Comparison of ENCODE assay signal across 20 cellular contexts in the genomic region with DNA sequence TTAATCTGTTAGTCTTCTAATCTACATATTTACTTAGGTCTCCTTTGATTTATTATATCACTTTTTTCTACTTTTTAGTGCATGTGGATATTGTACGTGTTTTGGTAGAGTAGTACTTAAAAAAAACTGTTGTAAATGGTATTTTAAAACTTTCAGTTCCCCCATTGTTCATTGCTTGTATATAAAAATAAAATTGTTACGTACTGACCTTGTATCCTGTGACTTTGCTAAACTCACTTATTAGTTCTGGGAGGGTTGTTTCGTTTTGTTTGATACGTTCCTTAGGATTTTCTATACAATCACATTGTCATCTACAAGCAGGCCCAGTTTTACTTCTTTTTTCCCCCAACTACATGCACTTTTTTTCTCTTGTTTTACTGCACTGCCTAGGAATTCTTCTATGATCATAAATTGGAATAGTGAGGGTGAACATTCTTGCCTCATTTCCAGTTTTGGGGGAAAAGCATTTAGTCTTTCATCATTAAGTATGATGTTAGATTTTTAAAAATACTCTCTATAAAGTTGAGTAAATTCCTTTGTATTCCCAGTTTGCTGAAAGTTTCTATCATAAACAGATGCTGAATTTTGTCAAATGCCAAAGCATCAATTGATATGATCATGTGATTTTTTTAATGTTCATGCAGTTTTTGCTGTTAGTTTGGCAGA. TPM values are rescaled to one million over a fixed set of nuclear protein-coding genes. Genes with fewer than 3 reads are reported as not detected.
"Had no signal": no experiment of that assay in that cellular context is flagged by ENCODE, and none has a peak within 500 bp of the region (broad histone marks: within the 10 kb centered on the region; RNA-seq: fewer than 3 reads in every experiment).

No MANE protein-coding gene starts in this region.

- DNase-seq: activated B cell treated with CpG ODN at 0.5 μM for 24 hours; activated CD4-positive, alpha-beta T cell treated with anti-CD3 and anti-CD28 coated beads for 48 hours; activated CD8-positive, alpha-beta T cell treated with anti-CD3 and anti-CD28 coated beads for 36 hours; activated naive CD4-positive, alpha-beta T cell treated with Interleukin-2 at 50 U/mL for 16 hours; activated T-cell treated with anti-CD3 and anti-CD28 coated beads, Interleukin-2, amount 50 U/mL, for 1 hour; anterior cingulate cortex; brain microvascular endothelial cell; central memory CD4-positive, alpha-beta T cell; erythroblast; left ventricle myocardium superior; naive B cell; stimulated activated CD4-positive, alpha-beta T cell treated with anti-CD3 and anti-CD28 coated beads, Interleukin-2, amount 100 ng/mL, for 24 hours; stimulated activated naive CD8-positive, alpha-beta T cell treated with anti-CD3 and anti-CD28 coated beads, Interleukin-15, Interleukin-2, amounts not matched to agents 100 U/mL and 50 U/mL, for 24 hours; T-helper 17 cell; transverse colon had no signal

- ATAC-seq: activated CD8-positive, alpha-beta T cell treated with anti-CD3 and anti-CD28 coated beads for 36 hours; activated T-helper 17 cell treated with anti-CD3 and anti-CD28 coated beads, Interleukin-2, amount 50 U/mL, for 72 hours; left ventricle myocardium superior; stimulated activated naive CD8-positive, alpha-beta T cell treated with anti-CD3 and anti-CD28 coated beads, Interleukin-15, Interleukin-2, amounts not matched to agents 100 U/mL and 50 U/mL, for 24 hours; T-helper 17 cell had no signal

- H3K27ac Mint-ChIP-seq: activated B cell treated with CpG ODN at 0.5 μM for 24 hours; activated CD8-positive, alpha-beta T cell treated with anti-CD3 and anti-CD28 coated beads for 36 hours; activated T-helper 17 cell treated with anti-CD3 and anti-CD28 coated beads, Interleukin-2, amount 50 U/mL, for 72 hours; neural progenitor cell; T-helper 17 cell had no signal

- H3K36me3 ChIP-seq: brain microvascular endothelial cell, neural progenitor cell, prostate gland, vagina had no signal

- H3K27ac ChIP-seq: brain microvascular endothelial cell, neural progenitor cell, prostate gland, right atrium auricular region, transverse colon, vagina had no signal

- H3K27me3 ChIP-seq: brain microvascular endothelial cell, neural progenitor cell, right atrium auricular region, transverse colon, vagina had no signal

- H3K27me3 Mint-ChIP-seq: activated B cell treated with CpG ODN at 0.5 μM for 24 hours; activated CD8-positive, alpha-beta T cell treated with anti-CD3 and anti-CD28 coated beads for 36 hours; activated T-helper 17 cell treated with anti-CD3 and anti-CD28 coated beads, Interleukin-2, amount 50 U/mL, for 72 hours; naive B cell; T-helper 17 cell had no signal

- H3K4me1 ChIP-seq: prostate gland, right atrium auricular region, transverse colon, vagina had no signal

- H3K9me3 ChIP-seq: prostate gland, right atrium auricular region, transverse colon, vagina had no signal

- H3K4me3 ChIP-seq: neural progenitor cell, prostate gland, right atrium auricular region, transverse colon, vagina had no signal

- H3K9me3 Mint-ChIP-seq: activated CD8-positive, alpha-beta T cell treated with anti-CD3 and anti-CD28 coated beads for 36 hours; activated T-helper 17 cell treated with anti-CD3 and anti-CD28 coated beads, Interleukin-2, amount 50 U/mL, for 72 hours; neural progenitor cell had no signal

- H3K4me3 Mint-ChIP-seq: activated B cell treated with CpG ODN at 0.5 μM for 24 hours; activated CD8-positive, alpha-beta T cell treated with anti-CD3 and anti-CD28 coated beads for 36 hours; activated T-helper 17 cell treated with anti-CD3 and anti-CD28 coated beads, Interleukin-2, amount 50 U/mL, for 72 hours; neural progenitor cell; T-helper 17 cell had no signal

RNA-seq across cellular contexts. Expression of gene ACKR4, which starts 33.5 kb away (rescaled TPM):
- total RNA-seq: activated CD8-positive, alpha-beta T cell treated with anti-CD3 and anti-CD28 coated beads for 36 hours; vagina had no signal
